10 cellular contexts compared by ENCODE assay signal in the genomic region with DNA sequence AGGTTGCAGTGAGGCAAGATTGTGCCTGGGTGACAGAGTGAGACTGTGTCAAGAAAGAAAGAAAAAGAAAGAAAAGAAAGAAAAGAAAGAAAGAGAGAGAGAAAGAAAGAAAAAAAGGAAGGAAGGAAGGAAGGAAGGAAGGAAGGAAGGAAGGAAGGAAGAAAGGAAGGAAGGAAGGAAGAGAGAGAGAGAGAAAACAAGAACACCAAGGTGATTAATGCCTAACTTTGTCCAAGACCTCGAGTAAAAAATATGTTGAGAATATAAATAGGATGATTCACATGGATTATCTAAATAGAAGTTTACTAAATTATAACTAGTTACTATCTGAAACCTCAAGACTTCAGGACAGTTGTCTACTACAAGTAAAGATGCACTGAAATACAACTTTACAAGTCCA. TPM values are rescaled to one million over a fixed set of nuclear protein-coding genes. Genes with fewer than 3 reads are reported as not detected.
"Had no signal": no experiment of that assay in that cellular context is flagged by ENCODE, and none has a peak within 500 bp of the region (broad histone marks: within the 10 kb centered on the region; RNA-seq: fewer than 3 reads in every experiment).

No MANE protein-coding gene starts in this region.

- H3K36me3 ChIP-seq: breast epithelium had no signal

- H3K27ac ChIP-seq: breast epithelium, epithelial cell of prostate, spleen had no signal

- H3K27ac Mint-ChIP-seq: activated B cell treated with CpG ODN at 0.5 μM for 24 hours, T-helper 17 cell had no signal

- H3K9me3 ChIP-seq: breast epithelium had no signal

- H3K4me3 ChIP-seq: breast epithelium, spleen had no signal

- H3K27me3 Mint-ChIP-seq: activated B cell treated with CpG ODN at 0.5 μM for 24 hours; activated CD4-positive, alpha-beta T cell treated with anti-CD3 and anti-CD28 coated beads, Interleukin-2, amount 10 ng/mL, durations not matched to agents 24 days and 14 days; T-helper 17 cell had no signal

- H3K27me3 ChIP-seq: breast epithelium, spleen had no signal

- FAIRE-seq: TTC549 had no signal

- H3K9me3 Mint-ChIP-seq: activated B cell treated with CpG ODN at 0.5 μM for 24 hours; activated CD4-positive, alpha-beta T cell treated with anti-CD3 and anti-CD28 coated beads, Interleukin-2, amount 10 ng/mL, durations not matched to agents 24 days and 14 days had no signal

- DNase-seq: activated B cell treated with CpG ODN at 0.5 μM for 24 hours; activated CD4-positive, alpha-beta T cell treated with anti-CD3 and anti-CD28 coated beads, Interleukin-2, amount 10 ng/mL, durations not matched to agents 24 days and 14 days; aorta; head of caudate nucleus; spleen; T-helper 17 cell had no signal

- H3K4me3 Mint-ChIP-seq: activated B cell treated with CpG ODN at 0.5 μM for 24 hours; activated CD4-positive, alpha-beta T cell treated with anti-CD3 and anti-CD28 coated beads, Interleukin-2, amount 10 ng/mL, durations not matched to agents 24 days and 14 days; T-helper 17 cell had no signal

- ATAC-seq: sciatic nerve, T-helper 17 cell had no signal

- H3K4me1 ChIP-seq: breast epithelium had no signal

RNA-seq across cellular contexts. Expression of gene TMEM169, which starts 7.3 kb away (rescaled TPM):
- polyA plus RNA-seq: aorta had no signal
